ENCODE assay signal across 1 cellular context in the genomic region with DNA sequence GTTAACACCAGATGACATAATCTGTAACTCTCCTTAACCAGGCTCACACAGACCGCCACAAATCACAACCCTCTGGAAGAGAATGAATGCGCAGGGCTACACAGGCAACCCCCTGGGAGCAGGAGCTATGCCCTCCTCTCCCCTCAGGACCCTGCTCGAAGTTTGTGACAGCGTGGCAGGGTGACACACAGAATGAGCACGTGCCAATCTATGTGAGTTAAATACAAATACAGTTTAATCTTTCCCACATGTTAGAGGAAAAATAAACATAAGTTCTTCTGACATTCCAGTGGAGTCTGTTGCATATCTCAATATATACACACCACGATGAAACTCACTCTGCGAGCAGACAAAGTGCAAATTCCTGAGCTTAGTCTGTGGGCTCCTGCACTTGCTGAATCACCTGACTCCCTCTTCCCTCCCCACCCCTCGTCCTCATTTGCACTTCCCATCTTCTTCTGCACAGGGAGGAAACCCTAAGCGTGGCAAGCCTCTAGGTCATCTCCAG.
TF ChIP-seq lines count a peak whose summit lies in the region.

No MANE protein-coding gene starts in this region.

TF ChIP-seq in K562, 482 proteins besides CTCF, POLR2A, EP300 and RAD21 (continued from another document and continues in another):
- TF ChIP-seq JUND (IDR thresholded peaks at IDR 0.05; ENCODE audit: borderline replicate concordance, low read depth, low read length) (no peak), JUND (tag; IDR thresholded peaks at IDR 0.05; ENCODE audit: borderline replicate concordance, low read depth, low read length) (no peak), TAL1 (IDR thresholded peaks at IDR 0.05) (peak; percentile 54), KDM1A (IDR thresholded peaks at IDR 0.05) (peak; percentile 52 to 70; a peak in 2 of 4 replicates), ELF4 (CRISPR knock-in tag; IDR thresholded peaks at IDR 0.05) (no peak), ZNF324 (CRISPR knock-in tag; IDR thresholded peaks at IDR 0.05) (no peak), TCF3 (CRISPR knock-in tag; IDR thresholded peaks at IDR 0.05) (peak; percentile 28; the same call in 1 of the 2 replicates), SP2 (IDR thresholded peaks at IDR 0.05; ENCODE audit: extremely low read depth, low read depth, low read length, poor library complexity, severe bottlenecking) (no peak), NFE2 (IDR thresholded peaks at IDR 0.05; ENCODE audit: low read depth) (0 out of 2 replicates have a peak, but pooled peaks have one; percentile 16), POLR2AphosphoS2 (IDR thresholded peaks at IDR 0.05; ENCODE audit: low read length) (no peak), CBX8 (IDR thresholded peaks at IDR 0.05; ENCODE audit: borderline replicate concordance, extremely low read depth, low read depth, low read length, poor library complexity, severe bottlenecking) (no peak), CHCHD3 (CRISPR knock-in tag; IDR thresholded peaks at IDR 0.05) (no peak), CBFA2T2 (conservative IDR thresholded peaks at IDR 0.05) (peak; percentile 38), PCBP1 (IDR thresholded peaks at IDR 0.05; ENCODE audit: low read depth, low read length, poor library complexity, severe bottlenecking) (no peak), TAF9B (IDR thresholded peaks at IDR 0.05; ENCODE audit: partially characterized antibody) (no peak), TEAD1 (CRISPR knock-in tag; IDR thresholded peaks at IDR 0.05) (no peak), NCOR1 (IDR thresholded peaks at IDR 0.05) (peak; percentile 27; the same call in 1 of the 2 replicates), MTA2 (IDR thresholded peaks at IDR 0.05; ENCODE audit: low read depth) (0 out of 2 replicates have a peak, but pooled peaks have one; percentile 10), ZNF436 (CRISPR knock-in tag; IDR thresholded peaks at IDR 0.05) (no peak), ZNF408 (CRISPR knock-in tag; IDR thresholded peaks at IDR 0.05; ENCODE audit: low read depth) (no peak), ZNF354B (CRISPR knock-in tag; IDR thresholded peaks at IDR 0.05) (no peak), ZNF232 (CRISPR knock-in tag; IDR thresholded peaks at IDR 0.05) (no peak), RCOR1 (IDR thresholded peaks at IDR 0.05; ENCODE audit: borderline replicate concordance in 1 of 2, low read depth in 2 of 2, low read length in 2 of 2) (peak in 1 of 2 experiments; percentile 38; a peak in 2 of 4 replicates), TGIF2 (CRISPR knock-in tag; IDR thresholded peaks at IDR 0.05) (no peak), FOXM1 (IDR thresholded peaks at IDR 0.05; ENCODE audit: low read depth) (no peak), FOXM1 (CRISPR knock-in tag; IDR thresholded peaks at IDR 0.05; ENCODE audit: low read depth) (no peak), SPI1 (IDR thresholded peaks at IDR 0.05; ENCODE audit: borderline replicate concordance, low read depth, low read length) (peak; percentile 36; the same call in 1 of the 2 replicates), POU5F1 (IDR thresholded peaks at IDR 0.05; ENCODE audit: borderline replicate concordance, low read depth, low read length, partially characterized antibody) (no peak), NELFE (IDR thresholded peaks at IDR 0.05; ENCODE audit: insufficient read depth, insufficient read length) (no peak), ZBTB8A (IDR thresholded peaks at IDR 0.05; ENCODE audit: partially characterized antibody) (no peak), TEAD4 (IDR thresholded peaks at IDR 0.05; ENCODE audit: low read length) (peak; percentile 38; the same call in 1 of the 2 replicates), TEAD4 (CRISPR knock-in tag; IDR thresholded peaks at IDR 0.05; ENCODE audit: borderline replicate concordance) (no peak), NR2C1 (IDR thresholded peaks at IDR 0.05) (no peak), NR2C1 (tag; IDR thresholded peaks at IDR 0.05) (no peak), ZNF217 (CRISPR knock-in tag; IDR thresholded peaks at IDR 0.05) (no peak), MAFG (tag; conservative IDR thresholded peaks at IDR 0.05) (0 out of 2 replicates have a peak, but pooled peaks have one; percentile 10), XRCC4 (IDR thresholded peaks at IDR 0.05; ENCODE audit: extremely low read depth, insufficient read depth, insufficient read length) (no peak), FOSL1 (tag; conservative IDR thresholded peaks at IDR 0.05) (no peak), FOS (IDR thresholded peaks at IDR 0.05; ENCODE audit: extremely low read depth, insufficient read length) (no peak), CBFA2T3 (IDR thresholded peaks at IDR 0.05) (peak; percentile 72), MEIS2 (IDR thresholded peaks at IDR 0.05; ENCODE audit: partially characterized antibody) (no peak)
- TF ChIP-seq, protein P1, sequence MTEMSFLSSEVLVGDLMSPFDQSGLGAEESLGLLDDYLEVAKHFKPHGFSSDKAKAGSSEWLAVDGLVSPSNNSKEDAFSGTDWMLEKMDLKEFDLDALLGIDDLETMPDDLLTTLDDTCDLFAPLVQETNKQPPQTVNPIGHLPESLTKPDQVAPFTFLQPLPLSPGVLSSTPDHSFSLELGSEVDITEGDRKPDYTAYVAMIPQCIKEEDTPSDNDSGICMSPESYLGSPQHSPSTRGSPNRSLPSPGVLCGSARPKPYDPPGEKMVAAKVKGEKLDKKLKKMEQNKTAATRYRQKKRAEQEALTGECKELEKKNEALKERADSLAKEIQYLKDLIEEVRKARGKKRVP (CRISPR knock-in tag; IDR thresholded peaks at IDR 0.05), result no peak
- TF ChIP-seq, protein P2, sequence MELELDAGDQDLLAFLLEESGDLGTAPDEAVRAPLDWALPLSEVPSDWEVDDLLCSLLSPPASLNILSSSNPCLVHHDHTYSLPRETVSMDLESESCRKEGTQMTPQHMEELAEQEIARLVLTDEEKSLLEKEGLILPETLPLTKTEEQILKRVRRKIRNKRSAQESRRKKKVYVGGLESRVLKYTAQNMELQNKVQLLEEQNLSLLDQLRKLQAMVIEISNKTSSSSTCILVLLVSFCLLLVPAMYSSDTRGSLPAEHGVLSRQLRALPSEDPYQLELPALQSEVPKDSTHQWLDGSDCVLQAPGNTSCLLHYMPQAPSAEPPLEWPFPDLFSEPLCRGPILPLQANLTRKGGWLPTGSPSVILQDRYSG (tag; conservative IDR thresholded peaks at IDR 0.05; ENCODE audit: low read depth), result no peak
- TF ChIP-seq, protein P3, sequence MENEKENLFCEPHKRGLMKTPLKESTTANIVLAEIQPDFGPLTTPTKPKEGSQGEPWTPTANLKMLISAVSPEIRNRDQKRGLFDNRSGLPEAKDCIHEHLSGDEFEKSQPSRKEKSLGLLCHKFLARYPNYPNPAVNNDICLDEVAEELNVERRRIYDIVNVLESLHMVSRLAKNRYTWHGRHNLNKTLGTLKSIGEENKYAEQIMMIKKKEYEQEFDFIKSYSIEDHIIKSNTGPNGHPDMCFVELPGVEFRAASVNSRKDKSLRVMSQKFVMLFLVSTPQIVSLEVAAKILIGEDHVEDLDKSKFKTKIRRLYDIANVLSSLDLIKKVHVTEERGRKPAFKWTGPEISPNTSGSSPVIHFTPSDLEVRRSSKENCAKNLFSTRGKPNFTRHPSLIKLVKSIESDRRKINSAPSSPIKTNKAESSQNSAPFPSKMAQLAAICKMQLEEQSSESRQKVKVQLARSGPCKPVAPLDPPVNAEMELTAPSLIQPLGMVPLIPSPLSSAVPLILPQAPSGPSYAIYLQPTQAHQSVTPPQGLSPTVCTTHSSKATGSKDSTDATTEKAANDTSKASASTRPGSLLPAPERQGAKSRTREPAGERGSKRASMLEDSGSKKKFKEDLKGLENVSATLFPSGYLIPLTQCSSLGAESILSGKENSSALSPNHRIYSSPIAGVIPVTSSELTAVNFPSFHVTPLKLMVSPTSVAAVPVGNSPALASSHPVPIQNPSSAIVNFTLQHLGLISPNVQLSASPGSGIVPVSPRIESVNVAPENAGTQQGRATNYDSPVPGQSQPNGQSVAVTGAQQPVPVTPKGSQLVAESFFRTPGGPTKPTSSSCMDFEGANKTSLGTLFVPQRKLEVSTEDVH (IDR thresholded peaks at IDR 0.05; ENCODE audit: low read depth, partially characterized antibody), result no peak
- TF ChIP-seq, protein P4, sequence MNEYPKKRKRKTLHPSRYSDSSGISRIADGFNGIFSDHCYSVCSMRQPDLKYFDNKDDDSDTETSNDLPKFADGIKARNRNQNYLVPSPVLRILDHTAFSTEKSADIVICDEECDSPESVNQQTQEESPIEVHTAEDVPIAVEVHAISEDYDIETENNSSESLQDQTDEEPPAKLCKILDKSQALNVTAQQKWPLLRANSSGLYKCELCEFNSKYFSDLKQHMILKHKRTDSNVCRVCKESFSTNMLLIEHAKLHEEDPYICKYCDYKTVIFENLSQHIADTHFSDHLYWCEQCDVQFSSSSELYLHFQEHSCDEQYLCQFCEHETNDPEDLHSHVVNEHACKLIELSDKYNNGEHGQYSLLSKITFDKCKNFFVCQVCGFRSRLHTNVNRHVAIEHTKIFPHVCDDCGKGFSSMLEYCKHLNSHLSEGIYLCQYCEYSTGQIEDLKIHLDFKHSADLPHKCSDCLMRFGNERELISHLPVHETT (CRISPR knock-in tag; conservative IDR thresholded peaks at IDR 0.05 in 1 of 2, IDR thresholded peaks at IDR 0.05 in 1 of 2), result no peak
- TF ChIP-seq, protein P5, sequence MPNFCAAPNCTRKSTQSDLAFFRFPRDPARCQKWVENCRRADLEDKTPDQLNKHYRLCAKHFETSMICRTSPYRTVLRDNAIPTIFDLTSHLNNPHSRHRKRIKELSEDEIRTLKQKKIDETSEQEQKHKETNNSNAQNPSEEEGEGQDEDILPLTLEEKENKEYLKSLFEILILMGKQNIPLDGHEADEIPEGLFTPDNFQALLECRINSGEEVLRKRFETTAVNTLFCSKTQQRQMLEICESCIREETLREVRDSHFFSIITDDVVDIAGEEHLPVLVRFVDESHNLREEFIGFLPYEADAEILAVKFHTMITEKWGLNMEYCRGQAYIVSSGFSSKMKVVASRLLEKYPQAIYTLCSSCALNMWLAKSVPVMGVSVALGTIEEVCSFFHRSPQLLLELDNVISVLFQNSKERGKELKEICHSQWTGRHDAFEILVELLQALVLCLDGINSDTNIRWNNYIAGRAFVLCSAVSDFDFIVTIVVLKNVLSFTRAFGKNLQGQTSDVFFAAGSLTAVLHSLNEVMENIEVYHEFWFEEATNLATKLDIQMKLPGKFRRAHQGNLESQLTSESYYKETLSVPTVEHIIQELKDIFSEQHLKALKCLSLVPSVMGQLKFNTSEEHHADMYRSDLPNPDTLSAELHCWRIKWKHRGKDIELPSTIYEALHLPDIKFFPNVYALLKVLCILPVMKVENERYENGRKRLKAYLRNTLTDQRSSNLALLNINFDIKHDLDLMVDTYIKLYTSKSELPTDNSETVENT (CRISPR knock-in tag; IDR thresholded peaks at IDR 0.05), result no peak
- TF ChIP-seq, protein P6, sequence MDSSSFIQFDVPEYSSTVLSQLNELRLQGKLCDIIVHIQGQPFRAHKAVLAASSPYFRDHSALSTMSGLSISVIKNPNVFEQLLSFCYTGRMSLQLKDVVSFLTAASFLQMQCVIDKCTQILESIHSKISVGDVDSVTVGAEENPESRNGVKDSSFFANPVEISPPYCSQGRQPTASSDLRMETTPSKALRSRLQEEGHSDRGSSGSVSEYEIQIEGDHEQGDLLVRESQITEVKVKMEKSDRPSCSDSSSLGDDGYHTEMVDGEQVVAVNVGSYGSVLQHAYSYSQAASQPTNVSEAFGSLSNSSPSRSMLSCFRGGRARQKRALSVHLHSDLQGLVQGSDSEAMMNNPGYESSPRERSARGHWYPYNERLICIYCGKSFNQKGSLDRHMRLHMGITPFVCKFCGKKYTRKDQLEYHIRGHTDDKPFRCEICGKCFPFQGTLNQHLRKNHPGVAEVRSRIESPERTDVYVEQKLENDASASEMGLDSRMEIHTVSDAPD (CRISPR knock-in tag; IDR thresholded peaks at IDR 0.05), result no peak
- TF ChIP-seq, protein P7, sequence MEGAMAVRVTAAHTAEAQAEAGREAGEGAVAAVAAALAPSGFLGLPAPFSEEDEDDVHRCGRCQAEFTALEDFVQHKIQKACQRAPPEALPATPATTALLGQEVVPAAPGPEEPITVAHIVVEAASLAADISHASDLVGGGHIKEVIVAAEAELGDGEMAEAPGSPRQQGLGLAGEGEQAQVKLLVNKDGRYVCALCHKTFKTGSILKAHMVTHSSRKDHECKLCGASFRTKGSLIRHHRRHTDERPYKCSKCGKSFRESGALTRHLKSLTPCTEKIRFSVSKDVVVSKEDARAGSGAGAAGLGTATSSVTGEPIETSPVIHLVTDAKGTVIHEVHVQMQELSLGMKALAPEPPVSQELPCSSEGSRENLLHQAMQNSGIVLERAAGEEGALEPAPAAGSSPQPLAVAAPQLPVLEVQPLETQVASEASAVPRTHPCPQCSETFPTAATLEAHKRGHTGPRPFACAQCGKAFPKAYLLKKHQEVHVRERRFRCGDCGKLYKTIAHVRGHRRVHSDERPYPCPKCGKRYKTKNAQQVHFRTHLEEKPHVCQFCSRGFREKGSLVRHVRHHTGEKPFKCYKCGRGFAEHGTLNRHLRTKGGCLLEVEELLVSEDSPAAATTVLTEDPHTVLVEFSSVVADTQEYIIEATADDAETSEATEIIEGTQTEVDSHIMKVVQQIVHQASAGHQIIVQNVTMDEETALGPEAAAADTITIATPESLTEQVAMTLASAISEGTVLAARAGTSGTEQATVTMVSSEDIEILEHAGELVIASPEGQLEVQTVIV (CRISPR knock-in tag; IDR thresholded peaks at IDR 0.05; ENCODE audit: borderline replicate concordance), result no peak
- TF ChIP-seq, protein P8, sequence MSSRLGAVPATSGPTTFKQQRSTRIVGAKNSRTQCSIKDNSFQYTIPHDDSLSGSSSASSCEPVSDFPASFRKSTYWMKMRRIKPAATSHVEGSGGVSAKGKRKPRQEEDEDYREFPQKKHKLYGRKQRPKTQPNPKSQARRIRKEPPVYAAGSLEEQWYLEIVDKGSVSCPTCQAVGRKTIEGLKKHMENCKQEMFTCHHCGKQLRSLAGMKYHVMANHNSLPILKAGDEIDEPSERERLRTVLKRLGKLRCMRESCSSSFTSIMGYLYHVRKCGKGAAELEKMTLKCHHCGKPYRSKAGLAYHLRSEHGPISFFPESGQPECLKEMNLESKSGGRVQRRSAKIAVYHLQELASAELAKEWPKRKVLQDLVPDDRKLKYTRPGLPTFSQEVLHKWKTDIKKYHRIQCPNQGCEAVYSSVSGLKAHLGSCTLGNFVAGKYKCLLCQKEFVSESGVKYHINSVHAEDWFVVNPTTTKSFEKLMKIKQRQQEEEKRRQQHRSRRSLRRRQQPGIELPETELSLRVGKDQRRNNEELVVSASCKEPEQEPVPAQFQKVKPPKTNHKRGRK (tag; IDR thresholded peaks at IDR 0.05), result no peak
- TF ChIP-seq, protein P9, sequence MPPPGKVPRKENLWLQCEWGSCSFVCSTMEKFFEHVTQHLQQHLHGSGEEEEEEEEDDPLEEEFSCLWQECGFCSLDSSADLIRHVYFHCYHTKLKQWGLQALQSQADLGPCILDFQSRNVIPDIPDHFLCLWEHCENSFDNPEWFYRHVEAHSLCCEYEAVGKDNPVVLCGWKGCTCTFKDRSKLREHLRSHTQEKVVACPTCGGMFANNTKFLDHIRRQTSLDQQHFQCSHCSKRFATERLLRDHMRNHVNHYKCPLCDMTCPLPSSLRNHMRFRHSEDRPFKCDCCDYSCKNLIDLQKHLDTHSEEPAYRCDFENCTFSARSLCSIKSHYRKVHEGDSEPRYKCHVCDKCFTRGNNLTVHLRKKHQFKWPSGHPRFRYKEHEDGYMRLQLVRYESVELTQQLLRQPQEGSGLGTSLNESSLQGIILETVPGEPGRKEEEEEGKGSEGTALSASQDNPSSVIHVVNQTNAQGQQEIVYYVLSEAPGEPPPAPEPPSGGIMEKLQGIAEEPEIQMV (tag; conservative IDR thresholded peaks at IDR 0.05; ENCODE audit: low read depth), result no peak
